ENCODE assay signal across 18 cellular contexts in genomic region chr14:34161351-34162169, GRCh38.
A peak's percentile ranks its signal among the peaks of the same experiment; 100 is the strongest.
DNase-seq lines count a peak whose midpoint lies in the region; ATAC-seq, FAIRE-seq and TF ChIP-seq lines count a peak whose summit lies in the region.
"Had no signal": no experiment of that assay in that cellular context is flagged by ENCODE, and none has a peak within 500 bp of the region (broad histone marks: within the 10 kb centered on the region; RNA-seq: fewer than 3 reads in every experiment).

No MANE protein-coding gene starts in this region.

- H3K4me2 ChIP-seq in HepG2 (ENCODE audit: low read depth, low read length) (no peak overlapping the region), PC-3 (ENCODE audit: low read length) (no peak overlapping the region)

- no peaks in the 10 kb centered on the region for H4K20me1 ChIP-seq in HepG2 (ENCODE audit: insufficient read depth, low read length)
- no peaks in the 10 kb centered on the region for H4K20me1 ChIP-seq in PC-3 (ENCODE audit: low read length)

- CTCF ChIA-PET in HepG2 (lab: Yijun Ruan, JAX; ENCODE audit: low intra/inter-chr PET ratio, low total read pairs) (no interaction called here), PC-3 (lab: Charles Lee) (no interaction called here)

- DNase-seq in HepG2 (ENCODE audit: low spot score) (no peak), right lobe of liver (no peak), PC-3 (peak; percentile 41), bronchial epithelial cell (ENCODE audit: low read depth) (peak; percentile 92), urothelium cell line (ENCODE audit: low spot score) (peak; percentile 18), KBM-7 (no peak), NCI-H1417 treated with DMSO at 0.1 percent for 48 hours (lab: John Stamatoyannopoulos, UW) (no peak), GM20000 (ENCODE audit: low spot score) (no peak)
- DNase-seq: ACHN; CD4-positive, alpha-beta T cell; DMS79; GDM1; HFFc6; Kasumi-1; NCI-H1436; NCI-H2081 treated with DMSO at 0.1 percent for 48 hours; NCI-H524 treated with DMSO at 0.1 percent for 48 hours had no signal

- FAIRE-seq in HepG2 (lab: Jason Lieb, UNC), result no peak
- FAIRE-seq in bronchial epithelial cell (lab: Jason Lieb, UNC), result no peak
- peak; percentile 72 for FAIRE-seq in urothelium cell line (lab: Jason Lieb, UNC)

- H3F3A ChIP-seq in PC-3 (ENCODE audit: low read length, unreplicated experiment), result no peaks in the 10 kb centered on the region

- ATAC-seq in HepG2 (no peak), right lobe of liver (no peak), PC-3 (no peak)
- ATAC-seq: Right ventricle myocardium inferior had no signal

- TF ChIP-seq POLR2A in HepG2 (IDR thresholded peaks at IDR 0.05; ENCODE audit: insufficient read depth in 1 of 2, low read depth in 2 of 2, low read length in 2 of 2) (no peak), right lobe of liver (IDR thresholded peaks at IDR 0.05) (no peak)

- H3K36me3 ChIP-seq in HepG2 (replicated peaks in 1 of 2; ENCODE audit: control insufficient read depth in 1 of 2, insufficient read depth in 2 of 2, low read length in 2 of 2) (no peaks in the 10 kb centered on the region), right lobe of liver (no peaks in the 10 kb centered on the region), PC-3 (ENCODE audit: low read depth, low read length) (no peaks in the 10 kb centered on the region), bronchial epithelial cell (ENCODE audit: control insufficient read depth, insufficient read depth, low read length) (no peaks in the 10 kb centered on the region)

- H3K4me1 ChIP-seq in HepG2 (ENCODE audit: insufficient read depth, low read length) (no peaks in the 10 kb centered on the region), right lobe of liver (no peaks in the 10 kb centered on the region), PC-3 (ENCODE audit: insufficient read depth, low read length) (peaks cover 7% of the 10 kb centered on the region)

- H3K79me2 ChIP-seq in HepG2 (ENCODE audit: insufficient read depth, low read length) (no peaks in the 10 kb centered on the region), PC-3 (ENCODE audit: low read length) (no peaks in the 10 kb centered on the region)

- H2AFZ ChIP-seq in HepG2 (ENCODE audit: low read length) (no peak overlapping the region), PC-3 (ENCODE audit: low read length) (no peak overlapping the region)

- H3K9ac ChIP-seq in HepG2 (ENCODE audit: insufficient read depth, low read depth, low read length) (no peak overlapping the region), PC-3 (ENCODE audit: low read length) (no peak overlapping the region)

- H3K27me3 ChIP-seq in HepG2 (ENCODE audit: control insufficient read depth in 1 of 2, insufficient read depth in 2 of 2, low read length in 2 of 2) (no peaks in the 10 kb centered on the region), right lobe of liver (no peaks in the 10 kb centered on the region), PC-3 (ENCODE audit: low read length) (0 out of 2 replicates have a peak, but pooled peaks cover 4% of the 10 kb centered on the region), bronchial epithelial cell (ENCODE audit: control insufficient read depth, insufficient read depth, low read length) (no peaks in the 10 kb centered on the region)

- TF ChIP-seq EP300 in HepG2 (IDR thresholded peaks at IDR 0.05; ENCODE audit: low read depth in 2 of 2, low read length in 2 of 2) (no peak), HepG2 (CRISPR knock-in tag; IDR thresholded peaks at IDR 0.05; ENCODE audit: borderline replicate concordance) (no peak)

- POLR2A ChIA-PET in HepG2 (lab: Yijun Ruan, JAX), result no interaction called here
- POLR2A ChIA-PET in PC-3 (lab: Charles Lee; ENCODE audit: unreplicated experiment), result no interaction called here

- no peak overlapping the region for H3K4me3 ChIP-seq in HepG2 (replicated peaks in 1 of 3; ENCODE audit: insufficient read depth in 1 of 3, low read depth in 2 of 3, low read length in 3 of 3)
- no peak overlapping the region for H3K4me3 ChIP-seq in right lobe of liver
- H3K4me3 ChIP-seq in PC-3 (ENCODE audit: low read length), result no peak overlapping the region
- H3K4me3 ChIP-seq in bronchial epithelial cell (ENCODE audit: low read depth, low read length), result no peak overlapping the region

- H3K9me3 ChIP-seq in HepG2 (ENCODE audit: low read length), result no peaks in the 10 kb centered on the region
- H3K9me3 ChIP-seq in right lobe of liver, result no peaks in the 10 kb centered on the region
- no peaks in the 10 kb centered on the region for H3K9me3 ChIP-seq in PC-3 (ENCODE audit: low read length)

- 30% methylated on average over 5 of the region's 5 CpGs for WGBS in HepG2 (ENCODE audit: low lambda C conversion rate)
- WGBS in right lobe of liver (ENCODE audit: insufficient coverage, low coverage, low lambda C conversion rate, missing lambda C conversion rate), result 51% methylated on average over 5 of the region's 5 CpGs

- TF ChIP-seq CTCF in HepG2 (CRISPR knock-in tag; IDR thresholded peaks at IDR 0.05) (no peak), right lobe of liver (IDR thresholded peaks at IDR 0.05) (no peak), PC-3 (conservative IDR thresholded peaks at IDR 0.05; ENCODE audit: low read depth, low read length) (no peak), bronchial epithelial cell (IDR thresholded peaks at IDR 0.05; ENCODE audit: insufficient read depth, low read length, severe bottlenecking) (no peak), GM20000 (IDR thresholded peaks at IDR 0.05; ENCODE audit: extremely low read depth, missing control alignments) (no peak)

- no peaks in the 10 kb centered on the region for H3K9me2 ChIP-seq in PC-3 (replicated peaks; ENCODE audit: low read length)

- no peak for TF ChIP-seq RAD21 in HepG2 (CRISPR knock-in tag; IDR thresholded peaks at IDR 0.05)

- no peak overlapping the region for H3K27ac ChIP-seq in HepG2 (ENCODE audit: extremely low read length, insufficient read depth, low read length)
- no peak overlapping the region for H3K27ac ChIP-seq in right lobe of liver
- H3K27ac ChIP-seq in PC-3 (ENCODE audit: low read length), result no peak overlapping the region

- in situ Hi-C loops in HepG2 (cut with HindIII; ENCODE audit: extremely low pct_ligation_motif_present, low pct_unique_long_range_greater_than_20kb), result no loop called here
- in situ Hi-C loops in KBM-7 (cut with MboI; ENCODE audit: low pct_unique_long_range_greater_than_20kb, low sequenced_read_pairs), result no loop called here

- no TSS peak for BruUV-seq in HepG2 (replicated peaks; lab: Mats Ljungman, UMichigan)
- BruUV-seq in PC-3 (replicated peaks; lab: Mats Ljungman, UMichigan), result no TSS peak

- intact Hi-C loops in HepG2 (cut with micrococcal nuclease; ENCODE audit: unreplicated experiment), result no loop called here
- intact Hi-C loops in right lobe of liver (cut with DNase I), result no loop called here
- intact Hi-C loops in PC-3 (cut with micrococcal nuclease), result no loop called here

TF ChIP-seq in HepG2, 621 proteins besides CTCF, POLR2A, EP300 and RAD21:
- no peak for TF ChIP-seq PRPF4 (IDR thresholded peaks at IDR 0.05; ENCODE audit: low read depth, low read length, poor library complexity, severe bottlenecking)
- TF ChIP-seq PTBP1 (IDR thresholded peaks at IDR 0.05; ENCODE audit: low read depth, low read length, poor library complexity, severe bottlenecking), result no peak
- TF ChIP-seq NR2F1 (CRISPR knock-in tag; IDR thresholded peaks at IDR 0.05), result no peak
- no peak for TF ChIP-seq ZNF615 (CRISPR knock-in tag; IDR thresholded peaks at IDR 0.05; ENCODE audit: borderline replicate concordance)
- TF ChIP-seq ATF7 (IDR thresholded peaks at IDR 0.05), result peak; percentile 79
- TF ChIP-seq ATF7 (CRISPR knock-in tag; IDR thresholded peaks at IDR 0.05), result no peak
- peak; percentile 77 for TF ChIP-seq CEBPB (IDR thresholded peaks at IDR 0.05; ENCODE audit: borderline replicate concordance, low read depth, low read length)
- TF ChIP-seq, protein P1, sequence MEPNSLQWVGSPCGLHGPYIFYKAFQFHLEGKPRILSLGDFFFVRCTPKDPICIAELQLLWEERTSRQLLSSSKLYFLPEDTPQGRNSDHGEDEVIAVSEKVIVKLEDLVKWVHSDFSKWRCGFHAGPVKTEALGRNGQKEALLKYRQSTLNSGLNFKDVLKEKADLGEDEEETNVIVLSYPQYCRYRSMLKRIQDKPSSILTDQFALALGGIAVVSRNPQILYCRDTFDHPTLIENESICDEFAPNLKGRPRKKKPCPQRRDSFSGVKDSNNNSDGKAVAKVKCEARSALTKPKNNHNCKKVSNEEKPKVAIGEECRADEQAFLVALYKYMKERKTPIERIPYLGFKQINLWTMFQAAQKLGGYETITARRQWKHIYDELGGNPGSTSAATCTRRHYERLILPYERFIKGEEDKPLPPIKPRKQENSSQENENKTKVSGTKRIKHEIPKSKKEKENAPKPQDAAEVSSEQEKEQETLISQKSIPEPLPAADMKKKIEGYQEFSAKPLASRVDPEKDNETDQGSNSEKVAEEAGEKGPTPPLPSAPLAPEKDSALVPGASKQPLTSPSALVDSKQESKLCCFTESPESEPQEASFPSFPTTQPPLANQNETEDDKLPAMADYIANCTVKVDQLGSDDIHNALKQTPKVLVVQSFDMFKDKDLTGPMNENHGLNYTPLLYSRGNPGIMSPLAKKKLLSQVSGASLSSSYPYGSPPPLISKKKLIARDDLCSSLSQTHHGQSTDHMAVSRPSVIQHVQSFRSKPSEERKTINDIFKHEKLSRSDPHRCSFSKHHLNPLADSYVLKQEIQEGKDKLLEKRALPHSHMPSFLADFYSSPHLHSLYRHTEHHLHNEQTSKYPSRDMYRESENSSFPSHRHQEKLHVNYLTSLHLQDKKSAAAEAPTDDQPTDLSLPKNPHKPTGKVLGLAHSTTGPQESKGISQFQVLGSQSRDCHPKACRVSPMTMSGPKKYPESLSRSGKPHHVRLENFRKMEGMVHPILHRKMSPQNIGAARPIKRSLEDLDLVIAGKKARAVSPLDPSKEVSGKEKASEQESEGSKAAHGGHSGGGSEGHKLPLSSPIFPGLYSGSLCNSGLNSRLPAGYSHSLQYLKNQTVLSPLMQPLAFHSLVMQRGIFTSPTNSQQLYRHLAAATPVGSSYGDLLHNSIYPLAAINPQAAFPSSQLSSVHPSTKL (CRISPR knock-in tag; IDR thresholded peaks at IDR 0.05), result no peak

Comparison
In these comparisons a context has a peak if more than half of its experiments do, and no peak if none do; other contexts are left out.
1. DNase-seq: peak in PC-3 (single experiment), bronchial epithelial cell (single experiment) and urothelium cell line (single experiment); none in HepG2 (single experiment), right lobe of liver (0 of 3), KBM-7 (single experiment), NCI-H1417 treated with DMSO at 0.1 percent for 48 hours (single experiment) and GM20000 (single experiment).